In the genomic region with DNA sequence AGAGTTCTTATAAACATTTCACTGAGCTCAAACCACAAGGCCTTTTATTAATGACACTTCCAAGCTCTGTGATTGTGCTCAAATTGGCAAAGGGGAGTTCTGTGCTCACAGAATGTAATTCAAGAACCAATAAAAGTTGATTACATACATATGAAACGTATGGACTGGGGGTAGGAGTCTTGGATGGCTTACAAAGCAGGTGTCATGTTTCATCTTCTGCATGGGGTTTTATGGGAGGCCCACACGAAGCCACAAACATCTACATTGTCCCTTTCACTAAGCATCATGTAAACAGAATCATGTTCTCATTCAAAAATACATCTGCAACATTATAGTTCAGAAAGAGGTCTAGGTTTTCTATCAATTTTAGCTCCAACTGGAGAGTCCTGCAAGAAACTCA, we compare ENCODE assay signal across 19 cellular contexts.
DNase-seq lines count a peak whose midpoint lies in the region.
"Had no signal": no experiment of that assay in that cellular context is flagged by ENCODE, and none has a peak within 500 bp of the region (broad histone marks: within the 10 kb centered on the region; RNA-seq: fewer than 3 reads in every experiment).

No MANE protein-coding gene starts in this region.

- no peaks in the 10 kb centered on the region for H3K36me3 ChIP-seq in HAP-1 (replicated peaks)
- H3K36me3 ChIP-seq: Peyer's patch had no signal

- no peaks in the 10 kb centered on the region for H3K4me1 ChIP-seq in HAP-1
- H3K4me1 ChIP-seq: A549, Peyer's patch had no signal

- DNase-seq in NCI-H345 (lab: John Stamatoyannopoulos, UW) = peak; percentile 10
- no peak for DNase-seq in NCI-H345 treated with DMSO at 0.1 percent for 48 hours (lab: John Stamatoyannopoulos, UW; ENCODE audit: unreplicated experiment)
- DNase-seq in NCI-H1105 treated with DMSO at 0.1 percent for 48 hours (lab: John Stamatoyannopoulos, UW) = peak; percentile 90
- DNase-seq in NCI-H2171 (lab: John Stamatoyannopoulos, UW) = peak; percentile 85
- DNase-seq in SW480 (ENCODE audit: low spot score) = peak; percentile 17
- DNase-seq in central memory CD4-positive, alpha-beta T cell = no peak
- DNase-seq in activated CD8-positive, alpha-beta memory T cell treated with anti-CD3 and anti-CD28 coated beads, Interleukin-2, amount 50 U/mL, for 4 hours = no peak
- DNase-seq in HAP-1 (ENCODE audit: low spot score in 2 of 2) = no peak
- DNase-seq: C1 segment of cervical spinal cord, DMS 273 treated with DMSO at 0.1 percent for 48 hours, EL, Kasumi-1, MM.1S, NCI-H1436 treated with DMSO at 0.1 percent for 48 hours, NCI-H82, Peyer's patch, T-helper 1 cell, T1000 had no signal

- no peak overlapping the region for H3K4me3 ChIP-seq in HAP-1
- H3K4me3 ChIP-seq: A549, Peyer's patch had no signal

- in situ Hi-C loops in HAP-1 (cut with MboI; ENCODE audit: low sequenced_read_pairs) = no loop called here

- no peaks in the 10 kb centered on the region for H3K27me3 ChIP-seq in HAP-1 (ENCODE audit: low read depth)
- H3K27me3 ChIP-seq: Peyer's patch had no signal

- H3K9me3 ChIP-seq in HAP-1 = no peaks in the 10 kb centered on the region; the same call in 1 of the 2 replicates
- H3K9me3 ChIP-seq: A549, Peyer's patch had no signal

Comparison
In these comparisons a context has a peak if more than half of its experiments do, and no peak if none do; other contexts are left out.
1. DNase-seq: peak in NCI-H345 (single experiment), NCI-H1105 treated with DMSO at 0.1 percent for 48 hours (single experiment), NCI-H2171 (single experiment) and SW480 (single experiment); none in NCI-H345 treated with DMSO at 0.1 percent for 48 hours (single experiment), central memory CD4-positive, alpha-beta T cell (single experiment), activated CD8-positive, alpha-beta memory T cell treated with anti-CD3 and anti-CD28 coated beads, Interleukin-2, amount 50 U/mL, for 4 hours (single experiment) and HAP-1 (0 of 2).